8 cellular contexts compared by ENCODE assay signal in genomic region chr3:128011140-128011539, GRCh38. TPM values are rescaled to one million over a fixed set of nuclear protein-coding genes. Genes with fewer than 3 reads are reported as not detected.
DNase-seq lines count a peak whose midpoint lies in the region; ATAC-seq and TF ChIP-seq lines count a peak whose summit lies in the region.

No MANE protein-coding gene starts in this region.

- no peak for TF ChIP-seq POLR2A in spleen (IDR thresholded peaks at IDR 0.05)

- 14 to 19% (median 16%) methylated on average over 12 of the region's 12 CpGs for WGBS in spleen, 5 donors

- TF ChIP-seq CTCF in VCaP (conservative IDR thresholded peaks at IDR 0.05) (peak; percentile 87), spleen (IDR thresholded peaks at IDR 0.05 in 8 of 11, conservative IDR thresholded peaks at IDR 0.05 in 3 of 11) (no peak)

- intact Hi-C loops in spleen (cut with DNase I; ENCODE audit: low total_unique reads): no loop called here

- H3K27ac Mint-ChIP-seq in immature natural killer cell: no peak overlapping the region
- no peak overlapping the region for H3K27ac Mint-ChIP-seq in stimulated activated effector memory CD8-positive, alpha-beta T cell treated with anti-CD3 and anti-CD28 coated beads, Interleukin-12 subunit alpha, Interleukin-12 subunit beta, amount 100 ng/mL, for 72 hours

- peaks cover 3 to 7% (median 3%) of the 10 kb centered on the region in 3 donors for H3K27me3 Mint-ChIP-seq in immature natural killer cell (ENCODE audit: low read depth in 3 of 3)

- no peak overlapping the region for H3K4me3 ChIP-seq in spleen

- H3K36me3 ChIP-seq in spleen: no peaks in the 10 kb centered on the region

- DNase-seq in ELR (ENCODE audit: low read depth): peak; percentile 37
- DNase-seq in NAMALWA (ENCODE audit: low spot score): peak; percentile 20
- peak; percentile 31 for DNase-seq in iris pigment epithelial cell (ENCODE audit: low read depth)
- no peak for DNase-seq in spleen
- DNase-seq in immature natural killer cell: no peak
- no peak for DNase-seq in stimulated activated effector memory CD8-positive, alpha-beta T cell treated with anti-CD3 and anti-CD28 coated beads, Interleukin-12 subunit alpha, Interleukin-12 subunit beta, amount 100 ng/mL, for 72 hours (ENCODE audit: low spot score in 2 of 2)

- peaks cover 0 to 6% (median 0%) of the 10 kb centered on the region in 6 donors for H3K4me1 ChIP-seq in spleen

- H3K4me3 Mint-ChIP-seq in immature natural killer cell: no peak overlapping the region
- H3K4me3 Mint-ChIP-seq in stimulated activated effector memory CD8-positive, alpha-beta T cell treated with anti-CD3 and anti-CD28 coated beads, Interleukin-12 subunit alpha, Interleukin-12 subunit beta, amount 100 ng/mL, for 72 hours: no peak overlapping the region

- H3K27ac ChIP-seq in VCaP (0 out of 2 replicates have a peak overlapping the region, but pooled peaks have one; percentile 8), spleen (no peak overlapping the region)

- no peaks in the 10 kb centered on the region for H3K9me3 ChIP-seq in spleen

- no peak for ATAC-seq in HG03108 (IDR thresholded peaks at IDR 0.05; ENCODE audit: unreplicated experiment)
- ATAC-seq in stimulated activated effector memory CD8-positive, alpha-beta T cell treated with anti-CD3 and anti-CD28 coated beads, Interleukin-12 subunit alpha, Interleukin-12 subunit beta, amount 100 ng/mL, for 72 hours: no peak

- no peaks in the 10 kb centered on the region for H3K4me1 Mint-ChIP-seq in immature natural killer cell
- no peaks in the 10 kb centered on the region for H3K4me1 Mint-ChIP-seq in stimulated activated effector memory CD8-positive, alpha-beta T cell treated with anti-CD3 and anti-CD28 coated beads, Interleukin-12 subunit alpha, Interleukin-12 subunit beta, amount 100 ng/mL, for 72 hours

- peaks cover 0 to 39% (median 0%) of the 10 kb centered on the region in 7 donors for H3K27me3 ChIP-seq in spleen (replicated peaks in 1 of 7)

- H3K36me3 Mint-ChIP-seq in immature natural killer cell: no peaks in the 10 kb centered on the region
- H3K36me3 Mint-ChIP-seq in stimulated activated effector memory CD8-positive, alpha-beta T cell treated with anti-CD3 and anti-CD28 coated beads, Interleukin-12 subunit alpha, Interleukin-12 subunit beta, amount 100 ng/mL, for 72 hours: no peaks in the 10 kb centered on the region

- H3K9me3 Mint-ChIP-seq in immature natural killer cell: no peaks in the 10 kb centered on the region
- H3K9me3 Mint-ChIP-seq in stimulated activated effector memory CD8-positive, alpha-beta T cell treated with anti-CD3 and anti-CD28 coated beads, Interleukin-12 subunit alpha, Interleukin-12 subunit beta, amount 100 ng/mL, for 72 hours: no peaks in the 10 kb centered on the region

RNA-seq across cellular contexts. Expression of gene SEC61A1, which starts 41.1 kb away (rescaled TPM):
- total RNA-seq in spleen: 100 to 1,000 TPM; 104 to 136 (median 122) TPM
- polyA plus RNA-seq in spleen (10 to 100 TPM; 49.0 to 66.0 (median 51.2) TPM), immature natural killer cell (100 to 1,000 TPM; 107 to 195 (median 172) TPM)

Comparison
In these comparisons a context has a peak if more than half of its experiments do, and no peak if none do; other contexts are left out.
1. DNase-seq: peak in ELR (single experiment), NAMALWA (single experiment) and iris pigment epithelial cell (single experiment); none in spleen (single experiment), immature natural killer cell (0 of 3) and stimulated activated effector memory CD8-positive, alpha-beta T cell treated with anti-CD3 and anti-CD28 coated beads, Interleukin-12 subunit alpha, Interleukin-12 subunit beta, amount 100 ng/mL, for 72 hours (0 of 2).